Comparison of ENCODE assay signal across 12 cellular contexts in genomic region chr6:43703512-43704429, GRCh38. TPM values are rescaled to one million over a fixed set of nuclear protein-coding genes. Genes with fewer than 3 reads are reported as not detected.
A peak's percentile ranks its signal among the peaks of the same experiment; 100 is the strongest.
DNase-seq lines count a peak whose midpoint lies in the region; ATAC-seq, FAIRE-seq and TF ChIP-seq lines count a peak whose summit lies in the region.
"Had no signal": no experiment of that assay in that cellular context is flagged by ENCODE, and none has a peak within 500 bp of the region (broad histone marks: within the 10 kb centered on the region; RNA-seq: fewer than 3 reads in every experiment).

No MANE protein-coding gene starts in this region.

- intact Hi-C loops in PC-3 (cut with micrococcal nuclease) = no loop called here

- H3K4me2 ChIP-seq in GM23338 (peak overlapping the region; percentile 21), PC-3 (ENCODE audit: low read length) (peak overlapping the region; percentile 70), hepatocyte (no peak overlapping the region)

- peak overlapping the region; percentile 94 for H3K27ac Mint-ChIP-seq in GM23338
- H3K27ac Mint-ChIP-seq in activated T-helper 17 cell treated with anti-CD3 and anti-CD28 coated beads, Interleukin-2, amount 50 U/mL, for 72 hours = no peak overlapping the region
- no peak overlapping the region for H3K27ac Mint-ChIP-seq in activated naive CD4-positive, alpha-beta T cell treated with anti-CD3 and anti-CD28 coated beads, Interleukin-2, amount 50 U/mL, for 72 hours

- no peaks in the 10 kb centered on the region for H3K9me2 ChIP-seq in GM23338 (ENCODE audit: insufficient read depth)
- H3K9me2 ChIP-seq in PC-3 (replicated peaks; ENCODE audit: low read length) = no peaks in the 10 kb centered on the region
- H3K9me2 ChIP-seq in hepatocyte (replicated peaks; ENCODE audit: insufficient read depth) = no peaks in the 10 kb centered on the region

- POLR2A ChIA-PET in PC-3 (lab: Charles Lee; ENCODE audit: unreplicated experiment) = interaction anchor here (0.6 kb wide), 1 partner anchor 67 kb away, joined by 5 read pairs; no protein-coding TSS in a partner anchor

- CTCF ChIA-PET in PC-3 (lab: Charles Lee) = interaction anchor here (0.6 kb wide), 1 partner anchor 69 kb away, joined by 3 read pairs; no protein-coding TSS in a partner anchor

- no peak for ATAC-seq in GM23338
- no peak for ATAC-seq in PC-3
- ATAC-seq in HG02981 (IDR thresholded peaks at IDR 0.05; ENCODE audit: unreplicated experiment) = no peak
- no peak for ATAC-seq in activated T-helper 17 cell treated with anti-CD3 and anti-CD28 coated beads, Interleukin-2, amount 50 U/mL, for 72 hours (replicated peaks)
- no peak for ATAC-seq in activated naive CD4-positive, alpha-beta T cell treated with anti-CD3 and anti-CD28 coated beads, Interleukin-2, amount 50 U/mL, for 72 hours

- H4K20me1 ChIP-seq in GM23338 (replicated peaks; ENCODE audit: insufficient read depth) (no peaks in the 10 kb centered on the region), PC-3 (ENCODE audit: low read length) (no peaks in the 10 kb centered on the region), hepatocyte (ENCODE audit: insufficient read depth, poor library complexity, severe bottlenecking) (no peaks in the 10 kb centered on the region)

- peak overlapping the region; percentile 40; the same call in 1 of the 2 replicates for H3K9ac ChIP-seq in PC-3 (ENCODE audit: low read length)

- DNase-seq in GM23338 (ENCODE audit: low spot score) (no peak), PC-3 (no peak), hepatocyte (ENCODE audit: low spot score) (no peak), small intestine (peak; percentile 90), T-helper 9 cell (no peak)
- no peak for DNase-seq in activated naive CD4-positive, alpha-beta T cell treated with anti-CD3 and anti-CD28 coated beads, Interleukin-2, amount 50 U/mL, for 72 hours (ENCODE audit: low spot score in 2 of 2)
- DNase-seq: activated CD8-positive, alpha-beta memory T cell treated with anti-CD3 and anti-CD28 coated beads for 24 hours; DMS79 had no signal

- peak overlapping the region; percentile 51; the same call in 1 of the 3 replicates for H3K4me3 Mint-ChIP-seq in GM23338
- no peak overlapping the region for H3K4me3 Mint-ChIP-seq in activated T-helper 17 cell treated with anti-CD3 and anti-CD28 coated beads, Interleukin-2, amount 50 U/mL, for 72 hours

- no peaks in the 10 kb centered on the region for H3K36me3 ChIP-seq in GM23338 (ENCODE audit: insufficient read depth)
- no peaks in the 10 kb centered on the region for H3K36me3 ChIP-seq in PC-3 (ENCODE audit: low read depth, low read length)
- H3K36me3 ChIP-seq in hepatocyte (replicated peaks; ENCODE audit: insufficient read depth, low read depth) = no peaks in the 10 kb centered on the region
- H3K36me3 ChIP-seq in small intestine (ENCODE audit: control insufficient read depth in 2 of 2, insufficient read depth in 2 of 2, low read length in 2 of 2) = no peaks in the 10 kb centered on the region
- H3K36me3 ChIP-seq: HAP-1 had no signal

- WGBS in hepatocyte (ENCODE audit: low lambda C conversion rate, missing lambda C conversion rate) = 81% methylated on average over 8 of the region's 8 CpGs
- WGBS in small intestine, 3 donors = 20 to 61% (median 35%) methylated on average over 8 of the region's 8 CpGs

- peaks cover 5% of the 10 kb centered on the region for H3K27me3 Mint-ChIP-seq in GM23338 (ENCODE audit: insufficient read depth, low read depth, poor library complexity)
- peaks cover 35% of the 10 kb centered on the region for H3K27me3 Mint-ChIP-seq in activated T-helper 17 cell treated with anti-CD3 and anti-CD28 coated beads, Interleukin-2, amount 50 U/mL, for 72 hours

- H3K27me3 ChIP-seq in GM23338 (ENCODE audit: insufficient read depth) = no peaks in the 10 kb centered on the region
- no peaks in the 10 kb centered on the region for H3K27me3 ChIP-seq in PC-3 (ENCODE audit: low read length)
- H3K27me3 ChIP-seq in hepatocyte = no peaks in the 10 kb centered on the region
- no peaks in the 10 kb centered on the region for H3K27me3 ChIP-seq in small intestine (ENCODE audit: control insufficient read depth in 2 of 2, insufficient read depth in 2 of 2, low read length in 2 of 2)

- no peaks in the 10 kb centered on the region for H3K36me3 Mint-ChIP-seq in GM23338 (ENCODE audit: low read depth)
- no peaks in the 10 kb centered on the region for H3K36me3 Mint-ChIP-seq in activated T-helper 17 cell treated with anti-CD3 and anti-CD28 coated beads, Interleukin-2, amount 50 U/mL, for 72 hours (ENCODE audit: low read depth)
- no peaks in the 10 kb centered on the region for H3K36me3 Mint-ChIP-seq in activated naive CD4-positive, alpha-beta T cell treated with anti-CD3 and anti-CD28 coated beads, Interleukin-2, amount 50 U/mL, for 72 hours

- H3F3A ChIP-seq in GM23338 (replicated peaks; ENCODE audit: low read depth) (no peaks in the 10 kb centered on the region; the same call in 1 of the 2 replicates), PC-3 (ENCODE audit: low read length, unreplicated experiment) (peaks cover 5% of the 10 kb centered on the region)

- H3K4me1 Mint-ChIP-seq in GM23338 = peaks cover 72% of the 10 kb centered on the region
- no peaks in the 10 kb centered on the region for H3K4me1 Mint-ChIP-seq in activated T-helper 17 cell treated with anti-CD3 and anti-CD28 coated beads, Interleukin-2, amount 50 U/mL, for 72 hours

- no peak for FAIRE-seq in small intestine (lab: Jason Lieb, UNC)
- FAIRE-seq: urothelium cell line had no signal

- H3K4me3 ChIP-seq in GM23338 (no peak overlapping the region), PC-3 (ENCODE audit: low read length) (no peak overlapping the region), hepatocyte (no peak overlapping the region), small intestine (ENCODE audit: low read depth in 1 of 2, low read length in 2 of 2) (no peak overlapping the region)
- H3K4me3 ChIP-seq: HAP-1 had no signal

- H2AFZ ChIP-seq in GM23338 = no peak overlapping the region; the same call in 1 of the 2 replicates
- H2AFZ ChIP-seq in PC-3 (ENCODE audit: low read length) = no peak overlapping the region; the same call in 1 of the 2 replicates
- no peak overlapping the region for H2AFZ ChIP-seq in hepatocyte

- no TSS peak for BruUV-seq in PC-3 (replicated peaks; lab: Mats Ljungman, UMichigan)

- peaks cover 52% of the 10 kb centered on the region for H3K4me1 ChIP-seq in GM23338 (ENCODE audit: insufficient read depth)
- H3K4me1 ChIP-seq in PC-3 (ENCODE audit: insufficient read depth, low read length) = peaks cover 51% of the 10 kb centered on the region
- H3K4me1 ChIP-seq in hepatocyte (ENCODE audit: insufficient read depth) = peaks cover 69% of the 10 kb centered on the region
- H3K4me1 ChIP-seq in small intestine (ENCODE audit: control insufficient read depth in 2 of 2, insufficient read depth in 1 of 2, low read depth in 1 of 2, low read length in 1 of 2) = peaks cover 0 to 24% of the 10 kb centered on the region in 2 donors

- H3K9me3 ChIP-seq in PC-3 (ENCODE audit: low read length) (no peaks in the 10 kb centered on the region), hepatocyte (ENCODE audit: low read depth) (no peaks in the 10 kb centered on the region), small intestine (ENCODE audit: control insufficient read depth, low read depth) (no peaks in the 10 kb centered on the region)
- H3K9me3 ChIP-seq: HAP-1 had no signal

- no peak for TF ChIP-seq CTCF in GM23338 (conservative IDR thresholded peaks at IDR 0.05; ENCODE audit: low read depth in 2 of 2)
- TF ChIP-seq CTCF in PC-3 (conservative IDR thresholded peaks at IDR 0.05; ENCODE audit: low read depth, low read length) = no peak
- TF ChIP-seq CTCF in hepatocyte (IDR thresholded peaks at IDR 0.05; ENCODE audit: poor library complexity) = no peak

- no peaks in the 10 kb centered on the region; the same call in 2 of the 3 replicates for H3K9me3 Mint-ChIP-seq in GM23338
- H3K9me3 Mint-ChIP-seq in activated T-helper 17 cell treated with anti-CD3 and anti-CD28 coated beads, Interleukin-2, amount 50 U/mL, for 72 hours = no peaks in the 10 kb centered on the region
- no peaks in the 10 kb centered on the region for H3K9me3 Mint-ChIP-seq in activated naive CD4-positive, alpha-beta T cell treated with anti-CD3 and anti-CD28 coated beads, Interleukin-2, amount 50 U/mL, for 72 hours

- no peaks in the 10 kb centered on the region for H3K79me2 ChIP-seq in GM23338 (replicated peaks; ENCODE audit: insufficient read depth)
- H3K79me2 ChIP-seq in PC-3 (ENCODE audit: low read length) = no peaks in the 10 kb centered on the region
- no peaks in the 10 kb centered on the region for H3K79me2 ChIP-seq in hepatocyte

- peak overlapping the region; percentile 94 for H3K27ac ChIP-seq in GM23338 (ENCODE audit: low read depth)
- H3K27ac ChIP-seq in PC-3 (ENCODE audit: low read length) = peak overlapping the region; percentile 77
- peak overlapping the region; percentile 89 for H3K27ac ChIP-seq in hepatocyte
- peak overlapping the region in 1 of 2 donors; percentile 95 for H3K27ac ChIP-seq in small intestine (ENCODE audit: low read depth in 1 of 2, low read length in 1 of 2)

RNA-seq across cellular contexts. Expression of gene MRPS18A, which starts 16.2 kb away (rescaled TPM):
- total RNA-seq in GM23338 (2014; rRNA removed; shearing (Covaris generic)) = 51.7 and 62.7 TPM in 2 replicates
- polyA plus RNA-seq in GM23338 (2016; fragmentation: Nextera tagmentation; extraction: Ambion mirVana) = 58.6 and 58.9 TPM in 2 replicates
- total RNA-seq in PC-3 (2014; rRNA removed) = 91.5 and 105 TPM in 2 replicates
- 46.1 and 53.1 TPM in 2 replicates for total RNA-seq in hepatocyte
- polyA plus RNA-seq in hepatocyte = 68.8 and 71.1 TPM in 2 replicates
- polyA plus RNA-seq in small intestine = 100 to 1,000 TPM in 1 of 3 donors, 10 to 100 TPM in 2; 63.7 to 107 (median 66.5) TPM
- 10 to 100 TPM; 31.2 to 46.7 TPM for total RNA-seq in activated T-helper 17 cell treated with anti-CD3 and anti-CD28 coated beads, Interleukin-2, amount 50 U/mL, for 72 hours
- 10 to 100 TPM; 37.8 to 51.5 TPM for total RNA-seq in activated naive CD4-positive, alpha-beta T cell treated with anti-CD3 and anti-CD28 coated beads, Interleukin-2, amount 50 U/mL, for 72 hours

RNA-seq across cellular contexts. Expression of gene RSPH9, which starts 58.9 kb away (rescaled TPM):
- total RNA-seq in GM23338 (2014; rRNA removed; shearing (Covaris generic)) = 0.10 TPM in 1 of 2 replicates, not detected in the other
- polyA plus RNA-seq in GM23338 (2016; fragmentation: Nextera tagmentation; extraction: Ambion mirVana) = 0.38 and 0.39 TPM in 2 replicates
- not detected in 2 replicates for total RNA-seq in PC-3 (2014; rRNA removed)
- total RNA-seq in hepatocyte = 0.08 and 0.73 TPM in 2 replicates
- polyA plus RNA-seq in hepatocyte = 1.8 and 2.8 TPM in 2 replicates
- 1 to 10 TPM in 1 of 3 donors, under 1 TPM in 2; 0.42 to 1.1 (median 0.81) TPM for polyA plus RNA-seq in small intestine
- total RNA-seq in activated T-helper 17 cell treated with anti-CD3 and anti-CD28 coated beads, Interleukin-2, amount 50 U/mL, for 72 hours = under 1 TPM; 0.09 to 0.66 TPM
- under 1 TPM; 0.09 to 0.21 TPM for total RNA-seq in activated naive CD4-positive, alpha-beta T cell treated with anti-CD3 and anti-CD28 coated beads, Interleukin-2, amount 50 U/mL, for 72 hours
